18 cellular contexts compared by ENCODE assay signal in the genomic region with DNA sequence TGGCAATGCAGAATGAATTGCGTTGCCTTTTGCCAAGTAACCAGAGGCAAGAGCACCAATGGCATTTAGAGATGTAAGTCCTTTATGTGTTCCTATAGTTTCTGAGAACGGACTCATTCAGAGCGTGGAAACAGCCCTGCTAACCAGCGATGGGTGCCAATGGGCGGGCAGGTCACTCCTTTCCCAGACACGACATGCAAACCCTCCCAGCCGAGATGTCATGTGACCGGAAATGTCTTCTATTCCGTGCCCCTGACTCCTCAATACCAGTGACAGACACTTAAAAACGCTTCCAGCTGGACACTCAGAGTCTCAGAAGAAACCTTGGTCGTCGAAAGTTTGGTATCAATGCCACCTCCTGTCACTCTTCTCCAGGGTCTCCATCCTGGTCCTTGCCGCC.
"Had no signal": no experiment of that assay in that cellular context is flagged by ENCODE, and none has a peak within 500 bp of the region (broad histone marks: within the 10 kb centered on the region; RNA-seq: fewer than 3 reads in every experiment).

No MANE protein-coding gene starts in this region.

- DNase-seq: effector memory CD8-positive, alpha-beta T cell; gastrocnemius medialis; heart right ventricle; hypothalamus; kidney glomerular epithelial cell; posterior cingulate gyrus; sigmoid colon; stimulated activated CD4-positive, alpha-beta T cell treated with anti-CD3 and anti-CD28 coated beads, Interleukin-2, amount 100 ng/mL, for 24 hours; stimulated activated naive CD4-positive, alpha-beta T cell; stomach; transverse colon had no signal

- H3K27ac Mint-ChIP-seq: dendritic cell treated with granulocyte-macrophage colony-stimulating factor and Interleukin-4, amounts not matched to agents 40 ng/mL and 50 ng/mL, for 4 days; effector memory CD8-positive, alpha-beta T cell; natural killer cell treated with Interleukin-12 subunit alpha and Interleukin-12 subunit beta and Interleukin-15 and Interleukin-18, amount 100 ng/mL, for 72 hours had no signal

- H3K9me3 ChIP-seq: esophagus muscularis mucosa, gastrocnemius medialis, heart right ventricle, neutrophil, right atrium auricular region, sigmoid colon, stomach, thoracic aorta, transverse colon had no signal

- H3K9me3 Mint-ChIP-seq: dendritic cell treated with granulocyte-macrophage colony-stimulating factor and Interleukin-4, amounts not matched to agents 40 ng/mL and 50 ng/mL, for 4 days; effector memory CD8-positive, alpha-beta T cell; natural killer cell treated with Interleukin-12 subunit alpha and Interleukin-12 subunit beta and Interleukin-15 and Interleukin-18, amount 100 ng/mL, for 72 hours had no signal

- H3K27me3 Mint-ChIP-seq: effector memory CD8-positive, alpha-beta T cell; natural killer cell treated with Interleukin-12 subunit alpha and Interleukin-12 subunit beta and Interleukin-15 and Interleukin-18, amount 100 ng/mL, for 72 hours had no signal

- H3K36me3 ChIP-seq: gastrocnemius medialis, right atrium auricular region, sigmoid colon, thoracic aorta, transverse colon had no signal

- H3K27me3 ChIP-seq: esophagus muscularis mucosa, gastrocnemius medialis, heart right ventricle, neutrophil, right atrium auricular region, sigmoid colon, stomach, transverse colon had no signal

- H3K4me3 ChIP-seq: esophagus muscularis mucosa, gastrocnemius medialis, heart right ventricle, right atrium auricular region, sigmoid colon, skin epidermis, stomach, thoracic aorta, transverse colon had no signal

- H3K36me3 Mint-ChIP-seq: natural killer cell treated with Interleukin-12 subunit alpha and Interleukin-12 subunit beta and Interleukin-15 and Interleukin-18, amount 100 ng/mL, for 72 hours had no signal

- ATAC-seq: effector memory CD8-positive, alpha-beta T cell; gastrocnemius medialis; heart right ventricle; natural killer cell treated with Interleukin-12 subunit alpha and Interleukin-12 subunit beta and Interleukin-15 and Interleukin-18, amount 100 ng/mL, for 72 hours had no signal

- H3K4me3 Mint-ChIP-seq: dendritic cell treated with granulocyte-macrophage colony-stimulating factor and Interleukin-4, amounts not matched to agents 40 ng/mL and 50 ng/mL, for 4 days; effector memory CD8-positive, alpha-beta T cell; natural killer cell treated with Interleukin-12 subunit alpha and Interleukin-12 subunit beta and Interleukin-15 and Interleukin-18, amount 100 ng/mL, for 72 hours had no signal
